16 cellular contexts compared by ENCODE assay signal in the genomic region with DNA sequence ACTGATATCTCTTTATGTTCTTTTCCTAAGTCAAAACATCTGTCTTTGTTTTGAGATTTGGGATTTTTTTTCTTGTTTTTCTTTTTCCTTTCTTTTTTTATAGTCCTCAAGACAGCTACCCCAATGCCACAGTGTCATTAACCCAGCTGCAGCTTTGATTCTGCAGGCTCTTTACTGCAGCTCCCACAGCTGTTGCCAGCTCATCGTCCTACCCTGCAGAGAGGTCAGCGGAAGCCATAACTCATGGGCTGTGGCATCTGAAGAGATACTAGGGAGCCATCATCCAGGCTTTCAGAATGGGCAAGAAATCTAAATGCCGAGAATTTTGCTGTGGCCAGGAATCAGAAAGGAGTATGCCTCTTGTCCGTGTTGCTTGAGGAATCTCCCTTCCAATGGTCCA. TPM values are rescaled to one million over a fixed set of nuclear protein-coding genes. Genes with fewer than 3 reads are reported as not detected.
DNase-seq lines count a peak whose midpoint lies in the region; ATAC-seq and TF ChIP-seq lines count a peak whose summit lies in the region.
"Had no signal": no experiment of that assay in that cellular context is flagged by ENCODE, and none has a peak within 500 bp of the region (broad histone marks: within the 10 kb centered on the region; RNA-seq: fewer than 3 reads in every experiment).

No MANE protein-coding gene starts in this region.

- ATAC-seq in GM19324 (IDR thresholded peaks at IDR 0.05; ENCODE audit: low FRiP score, unreplicated experiment) (no peak), HG03460 (IDR thresholded peaks at IDR 0.05; ENCODE audit: unreplicated experiment) (no peak), omental fat pad (ENCODE audit: low FRiP score) (no peak)

- H3K36me3 Mint-ChIP-seq in nephron progenitor cell (ENCODE audit: low read depth) (peaks cover 11% of the 10 kb centered on the region), immature natural killer cell (no peaks in the 10 kb centered on the region)

- no peak overlapping the region for H3K4me3 Mint-ChIP-seq in nephron progenitor cell
- no peak overlapping the region for H3K4me3 Mint-ChIP-seq in immature natural killer cell
- H3K4me3 Mint-ChIP-seq: H9 had no signal

- H3K27ac Mint-ChIP-seq in nephron progenitor cell (peak overlapping the region; percentile 94), immature natural killer cell (no peak overlapping the region)
- H3K27ac Mint-ChIP-seq: H9 had no signal

- peak; percentile 86 for DNase-seq in A172 (ENCODE audit: low spot score)
- DNase-seq in NCI-H2227 treated with DMSO at 0.1 percent for 48 hours (lab: John Stamatoyannopoulos, UW): peak; percentile 15
- DNase-seq in brain pericyte (ENCODE audit: low read depth, low spot score): peak; percentile 71
- peak; percentile 41 for DNase-seq in nephron progenitor cell
- no peak for DNase-seq in immature natural killer cell
- DNase-seq in omental fat pad (ENCODE audit: low spot score): no peak
- DNase-seq: H9; IMR-90; Kasumi-1; NCI-H1417; NCI-H2081; NCI-H524 treated with DMSO at 0.1 percent for 48 hours; NK-92 treated with Interleukin-12 subunit alpha and Interleukin-12 subunit beta, amount 100 ng/mL, for 24 hours; OCI-M1 had no signal

- H3K9me3 Mint-ChIP-seq in nephron progenitor cell (peaks cover 41% of the 10 kb centered on the region), immature natural killer cell (peaks cover 0 to 11% (median 3%) of the 10 kb centered on the region in 6 donors)

- peaks cover 55% of the 10 kb centered on the region for H3K4me1 Mint-ChIP-seq in nephron progenitor cell
- H3K4me1 Mint-ChIP-seq in immature natural killer cell: no peaks in the 10 kb centered on the region
- H3K4me1 Mint-ChIP-seq: H9 had no signal

- H3K27me3 Mint-ChIP-seq in nephron progenitor cell (ENCODE audit: low read depth, poor library complexity) (peaks cover 4% of the 10 kb centered on the region), immature natural killer cell (ENCODE audit: low read depth in 3 of 3) (peaks cover 0 to 8% (median 0%) of the 10 kb centered on the region in 3 donors)

- TF ChIP-seq CTCF in nephron progenitor cell (IDR thresholded peaks at IDR 0.05): no peak
- no peak for TF ChIP-seq CTCF in omental fat pad (IDR thresholded peaks at IDR 0.05)

RNA-seq across cellular contexts. Expression of a gene that starts 44.3 kb away (rescaled TPM):
- total RNA-seq in A172 (2014; rRNA removed; shearing (Covaris generic)): not detected in 2 replicates
- not detected for polyA plus RNA-seq in immature natural killer cell
- total RNA-seq in omental fat pad: not detected
- total RNA-seq: H9, IMR-90 had no signal
- polyA plus RNA-seq: IMR-90 had no signal

Comparison
In these comparisons a context has a peak if more than half of its experiments do, and no peak if none do; other contexts are left out.
1. DNase-seq: peak in A172 (single experiment), NCI-H2227 treated with DMSO at 0.1 percent for 48 hours (single experiment), brain pericyte (single experiment) and nephron progenitor cell (single experiment); none in immature natural killer cell (0 of 3) and omental fat pad (single experiment).